In the genomic region with DNA sequence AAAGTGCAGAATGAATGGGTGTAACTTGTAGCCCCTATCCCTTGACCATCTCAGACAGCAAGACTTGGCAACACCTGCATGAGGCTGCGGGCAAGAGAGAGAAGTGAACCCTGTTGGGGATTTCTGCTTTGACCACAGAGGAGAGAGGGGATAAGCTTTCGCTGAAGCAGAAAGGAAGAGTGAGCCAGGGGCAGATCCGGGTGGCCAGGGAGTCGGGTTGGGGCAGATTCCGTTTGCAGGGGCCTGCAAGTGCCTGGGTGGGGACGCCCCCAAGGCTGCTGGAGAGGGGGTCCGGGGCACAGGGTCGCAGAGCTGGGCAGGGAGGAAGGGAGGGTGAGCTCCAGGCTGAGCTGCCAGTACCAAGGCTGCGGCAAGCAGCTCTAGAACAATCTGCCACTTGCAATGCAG, we compare ENCODE assay signal across 2 cellular contexts.
TF ChIP-seq lines count a peak whose summit lies in the region.

No MANE protein-coding gene starts in this region.

TF ChIP-seq in HepG2, 621 proteins besides CTCF, POLR2A, EP300 and RAD21:
- TF ChIP-seq, protein P1, sequence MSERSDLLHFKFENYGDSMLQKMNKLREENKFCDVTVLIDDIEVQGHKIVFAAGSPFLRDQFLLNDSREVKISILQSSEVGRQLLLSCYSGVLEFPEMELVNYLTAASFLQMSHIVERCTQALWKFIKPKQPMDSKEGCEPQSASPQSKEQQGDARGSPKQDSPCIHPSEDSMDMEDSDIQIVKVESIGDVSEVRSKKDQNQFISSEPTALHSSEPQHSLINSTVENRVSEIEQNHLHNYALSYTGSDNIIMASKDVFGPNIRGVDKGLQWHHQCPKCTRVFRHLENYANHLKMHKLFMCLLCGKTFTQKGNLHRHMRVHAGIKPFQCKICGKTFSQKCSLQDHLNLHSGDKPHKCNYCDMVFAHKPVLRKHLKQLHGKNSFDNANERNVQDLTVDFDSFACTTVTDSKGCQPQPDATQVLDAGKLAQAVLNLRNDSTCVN (CRISPR knock-in tag; IDR thresholded peaks at IDR 0.05; ENCODE audit: borderline replicate concordance) = 0 out of 2 replicates have a peak, but pooled peaks have one; percentile 18
- TF ChIP-seq TCF12 (IDR thresholded peaks at IDR 0.05) (no peak), TCF12 (CRISPR knock-in tag; IDR thresholded peaks at IDR 0.05) (0 out of 2 replicates have a peak, but pooled peaks have one; percentile 5), IKZF1 (IDR thresholded peaks at IDR 0.05) (no peak), MAZ (IDR thresholded peaks at IDR 0.05; ENCODE audit: borderline replicate concordance, low read depth, low read length) (no peak), MAZ (CRISPR knock-in tag; IDR thresholded peaks at IDR 0.05; ENCODE audit: low read depth) (0 out of 2 replicates have a peak, but pooled peaks have one; percentile 5), MAFF (IDR thresholded peaks at IDR 0.05; ENCODE audit: low read depth, low read length) (no peak), ZFP36L1 (CRISPR knock-in tag; IDR thresholded peaks at IDR 0.05) (no peak), HMG20A (CRISPR knock-in tag; IDR thresholded peaks at IDR 0.05; ENCODE audit: borderline replicate concordance) (no peak), ERF (CRISPR knock-in tag; IDR thresholded peaks at IDR 0.05) (no peak), SETDB1 (CRISPR knock-in tag; IDR thresholded peaks at IDR 0.05; ENCODE audit: borderline replicate concordance) (no peak), PAF1 (CRISPR knock-in tag; IDR thresholded peaks at IDR 0.05) (no peak), NFKBIZ (CRISPR knock-in tag; IDR thresholded peaks at IDR 0.05) (no peak), ZNF142 (CRISPR knock-in tag; IDR thresholded peaks at IDR 0.05) (no peak), ZKSCAN1 (IDR thresholded peaks at IDR 0.05; ENCODE audit: low read length) (no peak), E2F5 (CRISPR knock-in tag; conservative IDR thresholded peaks at IDR 0.05) (no peak), HNRNPUL1 (IDR thresholded peaks at IDR 0.05; ENCODE audit: low read depth, low read length) (no peak)
- TF ChIP-seq, protein P2, sequence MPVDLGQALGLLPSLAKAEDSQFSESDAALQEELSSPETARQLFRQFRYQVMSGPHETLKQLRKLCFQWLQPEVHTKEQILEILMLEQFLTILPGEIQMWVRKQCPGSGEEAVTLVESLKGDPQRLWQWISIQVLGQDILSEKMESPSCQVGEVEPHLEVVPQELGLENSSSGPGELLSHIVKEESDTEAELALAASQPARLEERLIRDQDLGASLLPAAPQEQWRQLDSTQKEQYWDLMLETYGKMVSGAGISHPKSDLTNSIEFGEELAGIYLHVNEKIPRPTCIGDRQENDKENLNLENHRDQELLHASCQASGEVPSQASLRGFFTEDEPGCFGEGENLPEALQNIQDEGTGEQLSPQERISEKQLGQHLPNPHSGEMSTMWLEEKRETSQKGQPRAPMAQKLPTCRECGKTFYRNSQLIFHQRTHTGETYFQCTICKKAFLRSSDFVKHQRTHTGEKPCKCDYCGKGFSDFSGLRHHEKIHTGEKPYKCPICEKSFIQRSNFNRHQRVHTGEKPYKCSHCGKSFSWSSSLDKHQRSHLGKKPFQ (CRISPR knock-in tag; IDR thresholded peaks at IDR 0.05; ENCODE audit: insufficient replicate concordance) = no peak

TF ChIP-seq in HEK293T, 16 proteins besides CTCF, POLR2A, EP300 and RAD21 (continued from another document):
- TF ChIP-seq, protein P3, sequence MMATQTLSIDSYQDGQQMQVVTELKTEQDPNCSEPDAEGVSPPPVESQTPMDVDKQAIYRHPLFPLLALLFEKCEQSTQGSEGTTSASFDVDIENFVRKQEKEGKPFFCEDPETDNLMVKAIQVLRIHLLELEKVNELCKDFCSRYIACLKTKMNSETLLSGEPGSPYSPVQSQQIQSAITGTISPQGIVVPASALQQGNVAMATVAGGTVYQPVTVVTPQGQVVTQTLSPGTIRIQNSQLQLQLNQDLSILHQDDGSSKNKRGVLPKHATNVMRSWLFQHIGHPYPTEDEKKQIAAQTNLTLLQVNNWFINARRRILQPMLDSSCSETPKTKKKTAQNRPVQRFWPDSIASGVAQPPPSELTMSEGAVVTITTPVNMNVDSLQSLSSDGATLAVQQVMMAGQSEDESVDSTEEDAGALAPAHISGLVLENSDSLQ (IDR thresholded peaks at IDR 0.05) = no peak
- no peak for TF ChIP-seq ARNT (IDR thresholded peaks at IDR 0.05)
- TF ChIP-seq L3MBTL2 (conservative IDR thresholded peaks at IDR 0.05) = no peak
- no peak for TF ChIP-seq SUZ12 (IDR thresholded peaks at IDR 0.05)
- TF ChIP-seq ELF4 (IDR thresholded peaks at IDR 0.05) = no peak
- no peak for TF ChIP-seq HDGF (IDR thresholded peaks at IDR 0.05; ENCODE audit: borderline replicate concordance)
- TF ChIP-seq SP1 (IDR thresholded peaks at IDR 0.05) = no peak
- no peak for TF ChIP-seq BHLHE40 (IDR thresholded peaks at IDR 0.05; ENCODE audit: borderline replicate concordance)
- no peak for TF ChIP-seq ZNF384 (IDR thresholded peaks at IDR 0.05)
